Comparison of ENCODE assay signal across 14 cellular contexts in the genomic region with DNA sequence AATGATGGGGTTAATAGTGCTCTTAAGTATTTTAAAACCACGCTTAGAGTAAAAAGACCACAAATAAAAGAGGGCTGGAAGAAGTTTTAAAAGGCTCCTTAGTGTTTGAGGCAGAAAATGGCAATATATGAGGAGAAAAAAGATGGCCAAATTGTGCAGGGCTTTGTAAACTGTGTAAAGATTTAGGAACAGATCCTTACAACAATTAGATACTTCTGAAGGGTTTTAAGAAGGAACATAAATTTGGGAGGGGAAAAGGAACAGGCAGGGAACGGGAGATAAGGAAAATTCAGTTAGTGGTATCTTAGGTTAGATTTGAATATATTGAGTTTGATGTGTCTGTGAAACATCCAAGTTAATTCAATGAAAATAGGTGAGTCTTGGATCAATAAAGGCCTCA. TPM values are rescaled to one million over a fixed set of nuclear protein-coding genes. Genes with fewer than 3 reads are reported as not detected.
"Had no signal": no experiment of that assay in that cellular context is flagged by ENCODE, and none has a peak within 500 bp of the region (broad histone marks: within the 10 kb centered on the region; RNA-seq: fewer than 3 reads in every experiment).

No MANE protein-coding gene starts in this region.

- H3K4me2 ChIP-seq: hepatocyte had no signal

- H3K27ac ChIP-seq: gastrocnemius medialis, hepatocyte, skin epidermis, tibial artery, vagina had no signal

- H2AFZ ChIP-seq: hepatocyte had no signal

- DNase-seq: activated CD4-positive, alpha-beta T cell treated with anti-CD3 and anti-CD28 coated beads, Interleukin-2, amount 50 U/mL, for 48 hours; activated CD8-positive, alpha-beta memory T cell treated with anti-CD3 and anti-CD28 coated beads, Interleukin-2, amount 50 U/mL, for 48 hours; activated naive CD4-positive, alpha-beta T cell; caudate nucleus; cortex of kidney; effector CD8-positive, alpha-beta T cell; gastrocnemius medialis; kidney glomerular epithelial cell; T-helper 1 cell; tibial artery had no signal

- H3K27me3 ChIP-seq: gastrocnemius medialis, hepatocyte, neutrophil, tibial artery, vagina had no signal

- H3K9me3 ChIP-seq: gastrocnemius medialis, neutrophil, tibial artery, vagina had no signal

- ATAC-seq: gastrocnemius medialis had no signal

- H3K4me3 ChIP-seq: gastrocnemius medialis, hepatocyte, skin epidermis, tibial artery, vagina had no signal

RNA-seq across cellular contexts. Expression of gene MYL4, which starts 32.7 kb away (rescaled TPM):
- total RNA-seq: vagina had no signal
